Comparison of ENCODE assay signal across 20 cellular contexts in the genomic region with DNA sequence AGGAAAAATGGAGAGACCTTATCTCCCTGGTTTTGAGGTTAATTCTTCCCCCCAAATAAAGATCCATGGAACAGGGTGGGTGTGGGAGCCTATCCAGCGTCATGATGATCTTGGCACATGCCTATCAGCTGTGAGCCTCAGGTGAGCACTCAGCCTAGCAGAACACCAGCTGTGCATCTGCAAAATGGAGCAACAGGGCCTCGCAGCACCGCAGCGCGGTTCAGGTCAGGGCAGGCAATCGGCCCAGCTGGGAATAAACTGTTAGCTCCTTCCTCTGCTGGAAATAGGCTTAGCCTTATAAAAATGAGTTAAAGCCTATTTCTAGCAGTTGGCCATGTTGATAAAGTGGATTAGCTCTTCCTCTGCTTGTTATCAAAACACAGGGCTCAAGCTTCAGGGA. TPM values are rescaled to one million over a fixed set of nuclear protein-coding genes. Genes with fewer than 3 reads are reported as not detected.
A peak's percentile ranks its signal among the peaks of the same experiment; 100 is the strongest.
DNase-seq lines count a peak whose midpoint lies in the region.
"Had no signal": no experiment of that assay in that cellular context is flagged by ENCODE, and none has a peak within 500 bp of the region (broad histone marks: within the 10 kb centered on the region; RNA-seq: fewer than 3 reads in every experiment).

No MANE protein-coding gene starts in this region.

- H3K4me1 ChIP-seq in HUES48 (ENCODE audit: control insufficient read depth, insufficient read depth, low read length) (no peaks in the 10 kb centered on the region), neuronal stem cell (ENCODE audit: control insufficient read depth in 2 of 2, insufficient read depth in 1 of 2, low read depth in 1 of 2, low read length in 2 of 2) (peaks cover 0 to 39% of the 10 kb centered on the region in 2 donors)
- H3K4me1 ChIP-seq: Caco-2 had no signal

- H3K36me3 ChIP-seq in HUES48 (ENCODE audit: control insufficient read depth, insufficient read depth, low read length), result no peaks in the 10 kb centered on the region
- H3K36me3 ChIP-seq in neuronal stem cell (replicated peaks in 1 of 2; ENCODE audit: control insufficient read depth in 2 of 2, insufficient read depth in 2 of 2, low read length in 2 of 2), result no peaks in the 10 kb centered on the region

- no peaks in the 10 kb centered on the region for H3K27me3 ChIP-seq in HUES48 (ENCODE audit: control insufficient read depth, insufficient read depth, low read length)
- H3K27me3 ChIP-seq in neuronal stem cell (ENCODE audit: control insufficient read depth in 3 of 3, insufficient read depth in 3 of 3, low read depth in 1 of 3, low read length in 3 of 3), result peaks cover 0 to 5% (median 0%) of the 10 kb centered on the region in 3 experiments

- DNase-seq in caudate nucleus (lab: John Stamatoyannopoulos, UW) (no peak), islet precursor cell (peak; percentile 31), neuronal stem cell (ENCODE audit: low spot score) (no peak), AG08396 (ENCODE audit: low spot score) (no peak), NCI-H2171 treated with DMSO at 0.1 percent for 48 hours (lab: John Stamatoyannopoulos, UW) (no peak)
- no peak for DNase-seq in activated CD4-positive, CD25-positive, alpha-beta regulatory T cell (lab: John Stamatoyannopoulos, UW)
- no peak for DNase-seq in activated T-cell treated with anti-CD3 and anti-CD28 coated beads, Interleukin-2, amount 50 U/mL, for 1 hour
- DNase-seq: Caco-2; CD4-positive, alpha-beta T cell; GF-D8; HCEC 1CT; MM.1S; NCI-H1092 treated with DMSO at 0.1 percent for 48 hours; NCI-H2081; NCI-H446 treated with DMSO at 0.1 percent for 48 hours; NCI-H69; NK-92 treated with Interleukin-12 subunit alpha and Interleukin-12 subunit beta, amount 100 ng/mL, for 24 hours; OCI-M1; SIG-M5 had no signal

- peak overlapping the region; percentile 98 for H2BK12ac ChIP-seq in neuronal stem cell (ENCODE audit: low read length)

- no CpG with 5 or more reads among the region's 6 CpGs for WGBS in neuronal stem cell (ENCODE audit: extremely low coverage in 2 of 2, insufficient read length in 2 of 2, insufficient replicate concordance in 1 of 2), 2 donors

- H4K8ac ChIP-seq in neuronal stem cell (ENCODE audit: low read depth, low read length), result peak overlapping the region; percentile 49

- no peak overlapping the region for H3K9ac ChIP-seq in HUES48 (ENCODE audit: low read depth, low read length)
- H3K9ac ChIP-seq in neuronal stem cell (ENCODE audit: low read depth, low read length, poor library complexity), result peak overlapping the region; percentile 78

- H3K23ac ChIP-seq in neuronal stem cell (ENCODE audit: low read depth, low read length, poor library complexity), result no peak overlapping the region

- H3K9me3 ChIP-seq in HUES48 (ENCODE audit: control insufficient read depth, insufficient read depth, low read length) (no peaks in the 10 kb centered on the region), neuronal stem cell (replicated peaks in 1 of 2; ENCODE audit: control insufficient read depth in 2 of 2, insufficient read depth in 1 of 2, low read depth in 1 of 2, low read length in 2 of 2) (peaks cover 0 to 13% of the 10 kb centered on the region in 2 donors)
- H3K9me3 ChIP-seq: Caco-2 had no signal

- peak overlapping the region; percentile 87 for H3K4ac ChIP-seq in neuronal stem cell (ENCODE audit: low read length)

- peak overlapping the region; percentile 98 for H3K18ac ChIP-seq in neuronal stem cell (ENCODE audit: low read length)

- H2AK5ac ChIP-seq in neuronal stem cell (ENCODE audit: low read depth, low read length), result peak overlapping the region; percentile 96

- peak overlapping the region; percentile 92 for H4K91ac ChIP-seq in neuronal stem cell (ENCODE audit: low read depth, low read length, poor library complexity)

- no peak overlapping the region for H3K4me2 ChIP-seq in neuronal stem cell (ENCODE audit: insufficient read depth, low read length, poor library complexity, severe bottlenecking)

- peak overlapping the region; percentile 70 for H3K27ac ChIP-seq in HUES48 (ENCODE audit: low read depth, low read length)
- peak overlapping the region; percentile 2 for H3K27ac ChIP-seq in caudate nucleus (ENCODE audit: low read depth, low read length)
- peak overlapping the region; percentile 100 for H3K27ac ChIP-seq in neuronal stem cell (replicated peaks; ENCODE audit: low read length)

- H3K4me3 ChIP-seq in HUES48 (ENCODE audit: low read depth, low read length) (no peak overlapping the region), neuronal stem cell (ENCODE audit: low read length in 2 of 2) (no peak overlapping the region)

- peak overlapping the region; percentile 65 for H3K14ac ChIP-seq in neuronal stem cell (ENCODE audit: low read length)

- H2BK15ac ChIP-seq in neuronal stem cell (ENCODE audit: low read length), result no peak overlapping the region

- peak overlapping the region; percentile 92 for H2BK120ac ChIP-seq in neuronal stem cell (ENCODE audit: low read depth, low read length)

- H2BK5ac ChIP-seq in neuronal stem cell (ENCODE audit: low read length), result peak overlapping the region; percentile 97

- peaks cover 8% of the 10 kb centered on the region for H3K79me1 ChIP-seq in neuronal stem cell (ENCODE audit: low read depth, low read length)

- H2AFZ ChIP-seq in neuronal stem cell (ENCODE audit: low read length), result no peak overlapping the region

RNA-seq across cellular contexts. Expression of gene ARHGEF4, which starts 35.1 kb away (rescaled TPM):
- 38.1 TPM for polyA plus RNA-seq in neuronal stem cell (2013, experiment 1 of 2)
- 36.3 TPM for polyA plus RNA-seq in neuronal stem cell (2013, experiment 2 of 2)

Comparison
In these comparisons a context has a peak if more than half of its experiments do, and no peak if none do; other contexts are left out.
1. H3K27ac ChIP-seq: peak in every context shown above with its lines; median percentile 100 in neuronal stem cell; 70 in HUES48; 2 in caudate nucleus.